Comparison of ENCODE assay signal across 9 cellular contexts in genomic region chr15:78415284-78415683, GRCh38. TPM values are rescaled to one million over a fixed set of nuclear protein-coding genes. Genes with fewer than 3 reads are reported as not detected.
A peak's percentile ranks its signal among the peaks of the same experiment; 100 is the strongest.
DNase-seq lines count a peak whose midpoint lies in the region; ATAC-seq and TF ChIP-seq lines count a peak whose summit lies in the region.
"Had no signal": no experiment of that assay in that cellular context is flagged by ENCODE, and none has a peak within 500 bp of the region (broad histone marks: within the 10 kb centered on the region; RNA-seq: fewer than 3 reads in every experiment).

No MANE protein-coding gene starts in this region.

- H3K9me3 ChIP-seq in heart right ventricle = no peaks in the 10 kb centered on the region

- H3K4me1 ChIP-seq in heart right ventricle = peaks cover 0 to 5% (median 0%) of the 10 kb centered on the region in 9 donors

- no peak overlapping the region for H3K27ac ChIP-seq in heart right ventricle

- intact Hi-C loops in heart right ventricle (cut with DNase I) = loop anchor here in 2 of 10 donors (2.0 to 10.0 kb wide), 2 partner anchors 50 to 106 kb away; no protein-coding TSS in a partner anchor
- intact Hi-C loops in left ventricle myocardium superior (cut with micrococcal nuclease) = no loop called here

- no peaks in the 10 kb centered on the region for H3K36me3 ChIP-seq in heart right ventricle

- 66 to 72% methylated on average over 4 of the region's 4 CpGs for WGBS in heart right ventricle, 2 donors

- H3K27me3 ChIP-seq in heart right ventricle = peaks cover 0 to 12% (median 0%) of the 10 kb centered on the region in 7 donors

- H3K4me3 ChIP-seq in heart right ventricle = no peak overlapping the region

- TF ChIP-seq CTCF in heart right ventricle (IDR thresholded peaks at IDR 0.05) = peak in 6 of 9 donors; percentile 10 to 28 (median 20)

- ATAC-seq in heart right ventricle (peak in 1 of 8 donors; percentile 37), left ventricle myocardium superior (no peak), GM18502 (IDR thresholded peaks at IDR 0.05; ENCODE audit: poor library complexity, unreplicated experiment) (no peak)

- DNase-seq in heart right ventricle (no peak), left ventricle myocardium superior (no peak), NCI-H748 (lab: John Stamatoyannopoulos, UW; ENCODE audit: unreplicated experiment) (peak; percentile 82), fibroblast of gingiva (ENCODE audit: low read depth) (peak; percentile 14), SW 1271 (lab: John Stamatoyannopoulos, UW) (no peak), dedifferentiated amniotic fluid mesenchymal stem cell (ENCODE audit: extremely low spot score) (no peak)
- DNase-seq in stimulated activated naive CD4-positive, alpha-beta T cell (lab: John Stamatoyannopoulos, UW) = no peak
- DNase-seq: CD4-positive, CD25-positive, alpha-beta regulatory T cell had no signal

RNA-seq across cellular contexts. Expression of gene IREB2, which starts 22.7 kb away (rescaled TPM):
- 10 to 100 TPM; 27.1 to 39.8 (median 31.5) TPM for total RNA-seq in heart right ventricle
- polyA plus RNA-seq in heart right ventricle = 1 to 10 TPM; 6.0 to 6.8 TPM
- 25.2 TPM for total RNA-seq in left ventricle myocardium superior

Comparison
In these comparisons a context has a peak if more than half of its experiments do, and no peak if none do; other contexts are left out.
1. DNase-seq: peak in NCI-H748 (single experiment) and fibroblast of gingiva (single experiment); none in heart right ventricle (0 of 2), left ventricle myocardium superior (single experiment), stimulated activated naive CD4-positive, alpha-beta T cell (0 of 6), SW 1271 (0 of 2) and dedifferentiated amniotic fluid mesenchymal stem cell (single experiment).